20 cellular contexts compared by ENCODE assay signal in genomic region chr1:209710098-209710497, GRCh38. TPM values are rescaled to one million over a fixed set of nuclear protein-coding genes. Genes with fewer than 3 reads are reported as not detected.
DNase-seq lines count a peak whose midpoint lies in the region; ATAC-seq and TF ChIP-seq lines count a peak whose summit lies in the region.
"Had no signal": no experiment of that assay in that cellular context is flagged by ENCODE, and none has a peak within 500 bp of the region (broad histone marks: within the 10 kb centered on the region; RNA-seq: fewer than 3 reads in every experiment).

No MANE protein-coding gene starts in this region.

- ATAC-seq in HG02885 (IDR thresholded peaks at IDR 0.05; ENCODE audit: poor library complexity, unreplicated experiment) (peak; percentile 50), GM19328 (IDR thresholded peaks at IDR 0.05; ENCODE audit: unreplicated experiment) (no peak)
- ATAC-seq in activated T-helper 17 cell treated with anti-CD3 and anti-CD28 coated beads, Interleukin-2, amount 50 U/mL, for 72 hours (replicated peaks) = peak; percentile 75
- ATAC-seq: heart left ventricle had no signal

- H3K27ac Mint-ChIP-seq in activated T-helper 17 cell treated with anti-CD3 and anti-CD28 coated beads, Interleukin-2, amount 50 U/mL, for 72 hours = peak overlapping the region; percentile 90
- H3K27ac Mint-ChIP-seq: neural progenitor cell had no signal

- H3K4me1 Mint-ChIP-seq in activated T-helper 17 cell treated with anti-CD3 and anti-CD28 coated beads, Interleukin-2, amount 50 U/mL, for 72 hours = peaks cover 25% of the 10 kb centered on the region
- H3K4me1 Mint-ChIP-seq: neural progenitor cell had no signal

- H3K27me3 Mint-ChIP-seq in activated T-helper 17 cell treated with anti-CD3 and anti-CD28 coated beads, Interleukin-2, amount 50 U/mL, for 72 hours = no peaks in the 10 kb centered on the region

- peak overlapping the region; percentile 75 for H3K4me3 Mint-ChIP-seq in activated T-helper 17 cell treated with anti-CD3 and anti-CD28 coated beads, Interleukin-2, amount 50 U/mL, for 72 hours
- H3K4me3 Mint-ChIP-seq: neural progenitor cell had no signal

- TF ChIP-seq CTCF in GM13977 (IDR thresholded peaks at IDR 0.05; ENCODE audit: extremely low read depth, insufficient read depth, missing control alignments) = no peak

- DNase-seq in Daoy (ENCODE audit: low read depth) = peak; percentile 11
- DNase-seq in GM13977 (ENCODE audit: low spot score) = peak; percentile 16
- no peak for DNase-seq in SIG-M5 (lab: John Stamatoyannopoulos, UW)
- no peak for DNase-seq in COLO829 (ENCODE audit: low spot score)
- DNase-seq in KBM-7 = no peak
- DNase-seq: cortex of kidney, DMS79 treated with DMSO at 0.1 percent for 48 hours, erythroblast, heart left ventricle, mesendoderm, NCI-H1092 treated with DMSO at 0.1 percent for 48 hours, NCI-H345, retina, SK-N-SH, testis had no signal

- H3K36me3 Mint-ChIP-seq in activated T-helper 17 cell treated with anti-CD3 and anti-CD28 coated beads, Interleukin-2, amount 50 U/mL, for 72 hours (ENCODE audit: low read depth) = peaks cover 37% of the 10 kb centered on the region
- H3K36me3 Mint-ChIP-seq: neural progenitor cell had no signal

- no peaks in the 10 kb centered on the region for H3K9me3 Mint-ChIP-seq in activated T-helper 17 cell treated with anti-CD3 and anti-CD28 coated beads, Interleukin-2, amount 50 U/mL, for 72 hours
- H3K9me3 Mint-ChIP-seq: neural progenitor cell had no signal

- in situ Hi-C loops in GM13977 (cut with MboI; ENCODE audit: low pct_unique_long_range_greater_than_20kb, low sequenced_read_pairs, unreplicated experiment) (no loop called here), KBM-7 (cut with MboI; ENCODE audit: low pct_unique_long_range_greater_than_20kb, low sequenced_read_pairs) (no loop called here)

RNA-seq across cellular contexts. Expression of gene HSD11B1, which starts 5.5 kb away (rescaled TPM):
- not detected in 2 replicates for total RNA-seq in Daoy (2014; rRNA removed; shearing (Covaris generic))
- total RNA-seq in activated T-helper 17 cell treated with anti-CD3 and anti-CD28 coated beads, Interleukin-2, amount 50 U/mL, for 72 hours = 1 to 10 TPM; 2.4 to 9.7 TPM
- total RNA-seq: OCI-LY7 had no signal

RNA-seq across cellular contexts. Expression of gene G0S2, which starts 34.9 kb away (rescaled TPM):
- total RNA-seq in Daoy (2014; rRNA removed; shearing (Covaris generic)) = 5.7 TPM in 1 of 2 replicates, not detected in the other
- total RNA-seq in activated T-helper 17 cell treated with anti-CD3 and anti-CD28 coated beads, Interleukin-2, amount 50 U/mL, for 72 hours = 10 to 100 TPM; 16.1 to 17.1 TPM
- total RNA-seq: OCI-LY7 had no signal

RNA-seq across cellular contexts. Expression of gene TRAF3IP3, which starts 45.8 kb away (rescaled TPM):
- total RNA-seq in Daoy (2014; rRNA removed; shearing (Covaris generic)) = not detected in 2 replicates
- 100 to 1,000 TPM; 175 to 184 TPM for total RNA-seq in activated T-helper 17 cell treated with anti-CD3 and anti-CD28 coated beads, Interleukin-2, amount 50 U/mL, for 72 hours

RNA-seq across cellular contexts. Expression of gene LAMB3, which starts 57.9 kb away (rescaled TPM):
- total RNA-seq in Daoy (2014; rRNA removed; shearing (Covaris generic)) = 5.7 and 7.8 TPM in 2 replicates
- total RNA-seq in activated T-helper 17 cell treated with anti-CD3 and anti-CD28 coated beads, Interleukin-2, amount 50 U/mL, for 72 hours = 10 to 100 TPM in 1 of 2 donors, 1 to 10 TPM in 1; 7.2 to 11.9 TPM

Comparison
In these comparisons a context has a peak if more than half of its experiments do, and no peak if none do; other contexts are left out.
1. DNase-seq: peak in Daoy (single experiment) and GM13977 (single experiment); none in SIG-M5 (single experiment), COLO829 (single experiment) and KBM-7 (single experiment).
2. RNA of gene TRAF3IP3, which starts 45.8 kb away (total RNA-seq): 175 to 184 TPM in activated T-helper 17 cell treated with anti-CD3 and anti-CD28 coated beads, Interleukin-2, amount 50 U/mL, for 72 hours; not detected in Daoy; every median in the first group is over 100 times any median in the second.